ENCODE assay signal across 8 cellular contexts in the genomic region with DNA sequence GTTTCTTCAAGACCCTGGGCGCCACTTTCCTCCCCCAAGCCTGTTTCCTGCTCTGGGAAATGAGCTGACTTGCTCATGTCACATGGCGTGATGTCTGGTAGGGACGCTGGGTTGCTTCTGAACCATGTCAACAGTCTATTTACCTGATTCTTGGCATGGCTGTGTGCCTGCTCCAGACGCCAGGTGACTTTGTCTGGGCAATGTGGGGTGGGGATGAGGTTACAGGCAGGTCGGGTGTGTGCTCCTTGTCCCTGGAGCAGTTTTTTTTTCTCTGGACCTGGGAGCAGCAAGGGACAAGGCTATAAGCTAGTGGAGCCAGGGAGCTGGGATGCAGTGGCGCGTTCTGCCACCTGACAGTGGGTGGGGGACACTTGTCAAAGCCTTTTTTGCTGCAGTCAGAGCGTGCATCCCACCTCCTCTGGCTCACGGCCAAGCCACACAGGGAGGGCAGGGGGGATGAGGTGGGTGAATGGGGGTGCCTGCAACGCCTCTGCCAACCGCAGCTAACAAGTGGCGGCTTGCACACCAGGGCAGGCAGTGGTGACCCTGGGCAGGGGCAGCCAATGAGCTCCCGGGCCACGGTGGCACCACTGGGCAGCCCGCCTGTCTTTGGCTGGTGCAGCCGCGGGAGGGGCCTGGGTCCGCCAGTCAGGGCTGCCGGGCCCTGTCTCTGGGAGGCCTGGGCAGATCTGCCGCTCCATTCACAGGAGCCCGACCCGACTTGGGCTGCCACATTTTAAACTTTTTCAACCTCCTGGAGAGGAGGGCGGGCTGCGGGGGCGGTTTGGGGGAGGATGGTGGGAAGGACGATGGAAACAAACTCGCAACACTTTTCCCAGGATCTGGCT. TPM values are rescaled to one million over a fixed set of nuclear protein-coding genes. Genes with fewer than 3 reads are reported as not detected.
DNase-seq lines count a peak whose midpoint lies in the region; ATAC-seq and TF ChIP-seq lines count a peak whose summit lies in the region.

No MANE protein-coding gene starts in this region.

- H3K9me3 Mint-ChIP-seq in natural killer cell treated with Interleukin-12 subunit alpha and Interleukin-12 subunit beta and Interleukin-15 and Interleukin-18, amount 100 ng/mL, for 72 hours: no peaks in the 10 kb centered on the region

- no peaks in the 10 kb centered on the region for H3K9me3 ChIP-seq in PC-3 (ENCODE audit: low read length)

- H3F3A ChIP-seq in PC-3 (ENCODE audit: low read length, unreplicated experiment): no peaks in the 10 kb centered on the region

- POLR2A ChIA-PET in PC-3 (lab: Charles Lee; ENCODE audit: unreplicated experiment): interaction anchor here (0.6 to 1.0 kb wide), 2 partner anchors 34 to 68 kb away, joined by 3 to 4 read pairs; no protein-coding TSS in a partner anchor

- BruUV-seq in PC-3 (replicated peaks; lab: Mats Ljungman, UMichigan): TSS peak; percentile 17

- peaks cover 2% of the 10 kb centered on the region for H3K36me3 Mint-ChIP-seq in natural killer cell treated with Interleukin-12 subunit alpha and Interleukin-12 subunit beta and Interleukin-15 and Interleukin-18, amount 100 ng/mL, for 72 hours

- no peak overlapping the region for H2AFZ ChIP-seq in PC-3 (ENCODE audit: low read length)

- DNase-seq in AG08395 (ENCODE audit: low spot score) (peak; percentile 77), GM19238 (ENCODE audit: insufficient read length, low spot score) (peak; percentile 67), PC-3 (peak; percentile 77), fibroblast of peridontal ligament (ENCODE audit: extremely low read depth) (peak; percentile 63)
- DNase-seq in Jurkat, Clone E6-1 (ENCODE audit: low read depth, low spot score): peak; percentile 99
- peak; percentile 61 to 81 for DNase-seq in activated T-helper 1 cell treated with anti-CD3 and anti-CD28 coated beads, Interleukin-2, amount 50 U/mL, for 16 hours (ENCODE audit: low read depth in 1 of 2, low spot score in 1 of 2)
- DNase-seq in natural killer cell treated with Interleukin-12 subunit alpha and Interleukin-12 subunit beta and Interleukin-15 and Interleukin-18, amount 100 ng/mL, for 72 hours (ENCODE audit: low spot score): peak; percentile 95
- DNase-seq in stimulated activated naive CD4-positive, alpha-beta T cell treated with Interleukin-2 at 50 U/mL for 16 hours (lab: John Stamatoyannopoulos, UW): peak; percentile 86

- peak overlapping the region; percentile 25 for H3K4me2 ChIP-seq in PC-3 (ENCODE audit: low read length)

- peak overlapping the region; percentile 54 for H3K4me3 ChIP-seq in Jurkat, Clone E6-1 (ENCODE audit: low read length)
- no peak overlapping the region for H3K4me3 ChIP-seq in PC-3 (ENCODE audit: low read length)

- intact Hi-C loops in PC-3 (cut with micrococcal nuclease): no loop called here

- CTCF ChIA-PET in PC-3 (lab: Charles Lee): no interaction called here

- no peaks in the 10 kb centered on the region for H3K9me2 ChIP-seq in PC-3 (replicated peaks; ENCODE audit: low read length)

- peak; percentile 88 for ATAC-seq in PC-3
- peak; percentile 89 for ATAC-seq in natural killer cell treated with Interleukin-12 subunit alpha and Interleukin-12 subunit beta and Interleukin-15 and Interleukin-18, amount 100 ng/mL, for 72 hours

- H3K27me3 Mint-ChIP-seq in natural killer cell treated with Interleukin-12 subunit alpha and Interleukin-12 subunit beta and Interleukin-15 and Interleukin-18, amount 100 ng/mL, for 72 hours: no peaks in the 10 kb centered on the region

- peak overlapping the region; percentile 55 for H3K9ac ChIP-seq in PC-3 (ENCODE audit: low read length)

- H3K4me1 Mint-ChIP-seq in natural killer cell treated with Interleukin-12 subunit alpha and Interleukin-12 subunit beta and Interleukin-15 and Interleukin-18, amount 100 ng/mL, for 72 hours (ENCODE audit: low read depth in 2 of 2): peaks cover 78 to 79% of the 10 kb centered on the region in 2 donors

- no peaks in the 10 kb centered on the region for H3K27me3 ChIP-seq in PC-3 (ENCODE audit: low read length)

- no peaks in the 10 kb centered on the region for H4K20me1 ChIP-seq in PC-3 (ENCODE audit: low read length)

- H3K27ac Mint-ChIP-seq in natural killer cell treated with Interleukin-12 subunit alpha and Interleukin-12 subunit beta and Interleukin-15 and Interleukin-18, amount 100 ng/mL, for 72 hours: peak overlapping the region; percentile 92

- peaks cover 21% of the 10 kb centered on the region for H3K4me1 ChIP-seq in PC-3 (ENCODE audit: insufficient read depth, low read length)

- H3K4me3 Mint-ChIP-seq in natural killer cell treated with Interleukin-12 subunit alpha and Interleukin-12 subunit beta and Interleukin-15 and Interleukin-18, amount 100 ng/mL, for 72 hours: peak overlapping the region; percentile 76

- no peak for TF ChIP-seq CTCF in PC-3 (conservative IDR thresholded peaks at IDR 0.05; ENCODE audit: low read depth, low read length)

- H3K27ac ChIP-seq in PC-3 (ENCODE audit: low read length): peak overlapping the region; percentile 78

- 0 out of 2 replicates have a peak, but pooled peaks cover 2% of the 10 kb centered on the region for H3K36me3 ChIP-seq in PC-3 (ENCODE audit: low read depth, low read length)

- no peaks in the 10 kb centered on the region for H3K79me2 ChIP-seq in PC-3 (ENCODE audit: low read length)

RNA-seq across cellular contexts. Expression of a gene that starts 22.9 kb away (rescaled TPM):
- polyA plus RNA-seq in Jurkat, Clone E6-1 (2012; ENCODE audit: insufficient read depth, insufficient read length): 25.7 TPM
- total RNA-seq in PC-3 (2014; rRNA removed): 25.7 and 30.9 TPM in 2 replicates
- 10 to 100 TPM; 39.5 to 39.7 TPM for total RNA-seq in natural killer cell treated with Interleukin-12 subunit alpha and Interleukin-12 subunit beta and Interleukin-15 and Interleukin-18, amount 100 ng/mL, for 72 hours

RNA-seq across cellular contexts. Expression of a gene that starts 58.1 kb away (rescaled TPM):
- polyA plus RNA-seq in Jurkat, Clone E6-1 (2012; ENCODE audit: insufficient read depth, insufficient read length): 55.7 TPM
- 68.9 and 94.2 TPM in 2 replicates for total RNA-seq in PC-3 (2014; rRNA removed)
- 100 to 1,000 TPM; 189 to 207 TPM for total RNA-seq in natural killer cell treated with Interleukin-12 subunit alpha and Interleukin-12 subunit beta and Interleukin-15 and Interleukin-18, amount 100 ng/mL, for 72 hours
